ENCODE assay signal across 21 cellular contexts in the genomic region with DNA sequence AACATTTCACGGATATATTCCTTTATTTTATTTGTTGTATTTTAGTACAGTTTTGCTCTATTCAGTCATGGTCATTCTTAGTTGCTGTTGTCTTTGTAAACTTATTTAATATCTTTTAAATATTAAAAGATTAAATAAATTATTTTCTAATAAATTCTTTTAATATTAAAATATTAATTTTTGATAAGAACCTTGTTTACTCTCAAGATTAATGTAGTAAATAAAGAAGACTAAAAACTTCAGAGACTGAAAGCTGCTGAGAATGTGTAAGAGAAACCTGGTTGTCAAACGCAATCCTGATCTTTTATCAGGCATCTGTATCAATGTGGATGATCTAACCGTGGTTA. TPM values are rescaled to one million over a fixed set of nuclear protein-coding genes. Genes with fewer than 3 reads are reported as not detected.
DNase-seq lines count a peak whose midpoint lies in the region; ATAC-seq, FAIRE-seq and TF ChIP-seq lines count a peak whose summit lies in the region.
"Had no signal": no experiment of that assay in that cellular context is flagged by ENCODE, and none has a peak within 500 bp of the region (broad histone marks: within the 10 kb centered on the region; RNA-seq: fewer than 3 reads in every experiment).

No MANE protein-coding gene starts in this region.

- peak overlapping the region; percentile 72; the same call in 1 of the 2 replicates for H3K27ac ChIP-seq in IMR-90 (ENCODE audit: insufficient read depth, low read length)
- H3K27ac ChIP-seq in esophagus muscularis mucosa (replicated peaks in 1 of 4), result peak overlapping the region in 3 of 4 donors; percentile 74 to 89 (median 85)

- peaks cover 7% of the 10 kb centered on the region for H3K9me1 ChIP-seq in IMR-90 (ENCODE audit: insufficient read depth, low read length)

- H2BK120ac ChIP-seq in IMR-90 (ENCODE audit: low read depth, low read length), result peak overlapping the region; percentile 96

- no peak overlapping the region; the same call in 1 of the 2 replicates for H2AK5ac ChIP-seq in IMR-90 (ENCODE audit: low read depth, low read length)

- H3K4me3 ChIP-seq in IMR-90 (ENCODE audit: insufficient read depth, low read depth, low read length), result no peak overlapping the region
- no peak overlapping the region for H3K4me3 ChIP-seq in esophagus muscularis mucosa
- H3K4me3 ChIP-seq: BLaER1 treated with 17β-estradiol and CSF1 and Interleukin-3, amounts not matched to agents 10 nM and 100 nM; HAP-1 had no signal

- peaks cover 5% of the 10 kb centered on the region for H3K9me3 Mint-ChIP-seq in neural crest cell
- H3K9me3 Mint-ChIP-seq: CD4-positive, alpha-beta T cell; IgD-negative memory B cell had no signal

- intact Hi-C loops in IMR-90 (cut with micrococcal nuclease) (loop anchor here (1.0 to 5.0 kb wide), 6 partner anchors 34 to 431 kb away; a partner anchor contains a TSS), esophagus muscularis mucosa (cut with DNase I) (loop anchor here (2.0 kb wide), 2 partner anchors 111 to 403 kb away; no protein-coding TSS in a partner anchor)

- H3K4me1 ChIP-seq in IMR-90 (ENCODE audit: control insufficient read depth, insufficient read depth, low read length), result peaks cover 15% of the 10 kb centered on the region
- H3K4me1 ChIP-seq in esophagus muscularis mucosa, result peaks cover 5 to 40% (median 36%) of the 10 kb centered on the region in 4 donors

- H4K8ac ChIP-seq in IMR-90 (ENCODE audit: low read depth in 2 of 2, low read length in 2 of 2), result peak overlapping the region; percentile 87 to 97

- H3K36me3 ChIP-seq in IMR-90 (ENCODE audit: control insufficient read depth, insufficient read depth, low read length), result no peaks in the 10 kb centered on the region
- H3K36me3 ChIP-seq in esophagus muscularis mucosa, result no peaks in the 10 kb centered on the region
- H3K36me3 ChIP-seq: BLaER1 treated with 17β-estradiol and CSF1 and Interleukin-3, amounts not matched to agents 10 nM and 100 nM; HAP-1 had no signal

- H2BK15ac ChIP-seq in IMR-90 (ENCODE audit: low read depth, low read length), result peak overlapping the region; percentile 99; the same call in 1 of the 3 replicates

- peak overlapping the region; percentile 82 for H2BK5ac ChIP-seq in IMR-90 (ENCODE audit: low read depth, low read length, poor library complexity, severe bottlenecking)

- BruUV-seq in IMR-90 (replicated peaks; lab: Mats Ljungman, UMichigan), result no TSS peak

- no peaks in the 10 kb centered on the region for H3K27me3 ChIP-seq in IMR-90 (ENCODE audit: control insufficient read depth, insufficient read depth, low read length)
- no peaks in the 10 kb centered on the region for H3K27me3 ChIP-seq in esophagus muscularis mucosa
- H3K27me3 ChIP-seq: BLaER1 treated with 17β-estradiol and CSF1 and Interleukin-3, amounts not matched to agents 10 nM and 100 nM had no signal

- H3K23ac ChIP-seq in IMR-90 (ENCODE audit: low read depth, low read length), result no peak overlapping the region

- peaks cover 62% of the 10 kb centered on the region for H3K4me1 Mint-ChIP-seq in neural crest cell

- no peak for DNase-seq in IMR-90
- no peak for DNase-seq in esophagus muscularis mucosa (ENCODE audit: extremely low spot score)
- no peak for DNase-seq in neural crest cell (ENCODE audit: low read depth, low spot score)
- DNase-seq in DMS53 treated with DMSO at 0.1 percent for 48 hours (lab: John Stamatoyannopoulos, UW; ENCODE audit: unreplicated experiment), result no peak
- DNase-seq in NCI-H1417 (lab: John Stamatoyannopoulos, UW), result no peak
- DNase-seq in glomerular visceral epithelial cell (ENCODE audit: extremely low spot score), result no peak
- DNase-seq: CD4-positive, alpha-beta T cell; DMS53; GOT3; NCI-H1092; NCI-H1436 treated with DMSO at 0.1 percent for 48 hours; NCI-H187 treated with DMSO at 0.1 percent for 48 hours; NCI-H774; SIG-M5 had no signal

- H2BK20ac ChIP-seq in IMR-90 (ENCODE audit: low read depth, low read length), result peak overlapping the region; percentile 96

- TF ChIP-seq CTCF in IMR-90 (conservative IDR thresholded peaks at IDR 0.05; ENCODE audit: low read depth, low read length) (no peak), esophagus muscularis mucosa (IDR thresholded peaks at IDR 0.05) (no peak), neural crest cell (conservative IDR thresholded peaks at IDR 0.05) (no peak)

- H3K14ac ChIP-seq in IMR-90 (replicated peaks; ENCODE audit: low read depth, low read length), result peak overlapping the region; percentile 86; the same call in 1 of the 2 replicates

- no peak overlapping the region for H2AFZ ChIP-seq in IMR-90 (replicated peaks; ENCODE audit: low read length, poor library complexity)

- peaks cover 3 to 8% of the 10 kb centered on the region in 2 experiments; a peak in 2 of 4 replicates for H3K79me1 ChIP-seq in IMR-90 (ENCODE audit: low read depth in 1 of 2, low read length in 2 of 2)

- no peaks in the 10 kb centered on the region for H3K27me3 Mint-ChIP-seq in neural crest cell (ENCODE audit: low read depth)

- no peak for TF ChIP-seq EP300 in esophagus muscularis mucosa (IDR thresholded peaks at IDR 0.05)

- H4K5ac ChIP-seq in IMR-90 (ENCODE audit: low read depth, low read length), result peak overlapping the region; percentile 90

- CTCF ChIA-PET in IMR-90 (lab: Yijun Ruan, JAX), result interaction anchor here (1.0 to 1.3 kb wide), 2 partner anchors 141 to 403 kb away, joined by 5 read pairs; no protein-coding TSS in a partner anchor

- in situ Hi-C loops in IMR-90 (cut with MboI; ENCODE audit: low sequenced_read_pairs), result loop anchor here (5.0 kb wide), 2 partner anchors 109 to 399 kb away; no protein-coding TSS in a partner anchor

- peak overlapping the region; percentile 97 for H4K91ac ChIP-seq in IMR-90 (ENCODE audit: insufficient read depth, low read depth, low read length)

- POLR2A ChIA-PET in IMR-90 (lab: Charles Lee; ENCODE audit: unreplicated experiment), result no interaction called here

- no peak overlapping the region for H2AK9ac ChIP-seq in IMR-90 (replicated peaks; ENCODE audit: low read depth, low read length, poor library complexity)

- H3K9me3 ChIP-seq in IMR-90 (ENCODE audit: control insufficient read depth, insufficient read depth, low read length), result no peaks in the 10 kb centered on the region
- no peaks in the 10 kb centered on the region for H3K9me3 ChIP-seq in esophagus muscularis mucosa
- H3K9me3 ChIP-seq: HAP-1 had no signal

- no peaks in the 10 kb centered on the region for H3K36me3 Mint-ChIP-seq in neural crest cell (ENCODE audit: low read depth)

- no CpG with 5 or more reads among the region's 3 CpGs for WGBS in IMR-90 (ENCODE audit: extremely low coverage in 2 of 2, insufficient read length in 1 of 2), 2 experiments
- WGBS in esophagus muscularis mucosa, result 96% methylated on average over 3 of the region's 3 CpGs

- no peak for TF ChIP-seq POLR2A in IMR-90 (IDR thresholded peaks at IDR 0.05; ENCODE audit: low read depth, low read length)
- no peak for TF ChIP-seq POLR2A in esophagus muscularis mucosa (IDR thresholded peaks at IDR 0.05; ENCODE audit: low read depth)

- peak overlapping the region; percentile 68; the same call in 1 of the 2 replicates for H3K56ac ChIP-seq in IMR-90 (ENCODE audit: extremely low read depth, insufficient read depth, low read length)

- peak overlapping the region; percentile 82; the same call in 1 of the 2 replicates for H3K4ac ChIP-seq in IMR-90 (ENCODE audit: low read depth, low read length)

- H3K27ac Mint-ChIP-seq in neural crest cell (ENCODE audit: unreplicated experiment), result no peak overlapping the region
- H3K27ac Mint-ChIP-seq: CD4-positive, alpha-beta T cell; IgD-negative memory B cell had no signal

- peak overlapping the region; percentile 88; the same call in 1 of the 2 replicates for H3K18ac ChIP-seq in IMR-90 (ENCODE audit: low read depth, low read length)

- no peak for ATAC-seq in IMR-90 (ENCODE audit: low read depth)
- ATAC-seq in GM21786 (IDR thresholded peaks at IDR 0.05; ENCODE audit: unreplicated experiment), result no peak

- peak overlapping the region; percentile 7 for H3K4me3 Mint-ChIP-seq in neural crest cell
- H3K4me3 Mint-ChIP-seq: CD4-positive, alpha-beta T cell had no signal

- peak; percentile 96 for FAIRE-seq in A204.1 (lab: Jason Lieb, UNC)
- FAIRE-seq: G401.6, RCC 7860 had no signal

- H4K20me1 ChIP-seq in IMR-90 (ENCODE audit: insufficient read depth, low read length), result no peaks in the 10 kb centered on the region
- H4K20me1 ChIP-seq: BLaER1 treated with 17β-estradiol and CSF1 and Interleukin-3, amounts not matched to agents 10 nM and 100 nM had no signal

- dilution Hi-C loops in IMR-90 (cut with HindIII; ENCODE audit: low sequenced_read_pairs, unreplicated experiment), result no loop called here

- H3K4me2 ChIP-seq in IMR-90 (ENCODE audit: low read depth, low read length), result no peak overlapping the region

- no peak for TF ChIP-seq RAD21 in IMR-90 (IDR thresholded peaks at IDR 0.05; ENCODE audit: low read length)

- H3K9ac ChIP-seq in IMR-90 (ENCODE audit: low read depth, low read length), result no peak overlapping the region
- H3K9ac ChIP-seq: BLaER1 treated with 17β-estradiol and CSF1 and Interleukin-3, amounts not matched to agents 10 nM and 100 nM had no signal

TF ChIP-seq in IMR-90, 13 proteins besides CTCF, POLR2A, EP300 and RAD21 (continues in another document):
- TF ChIP-seq RFX5 (IDR thresholded peaks at IDR 0.05; ENCODE audit: low read depth, low read length) (no peak), CEBPB (IDR thresholded peaks at IDR 0.05; ENCODE audit: low read depth, low read length) (no peak), MAZ (IDR thresholded peaks at IDR 0.05; ENCODE audit: borderline replicate concordance, low read depth, low read length) (no peak), RCOR1 (IDR thresholded peaks at IDR 0.05; ENCODE audit: insufficient replicate concordance, low read length) (no peak), FOS (IDR thresholded peaks at IDR 0.05; ENCODE audit: low read depth, low read length) (no peak), BHLHE40 (IDR thresholded peaks at IDR 0.05; ENCODE audit: low read depth, low read length) (no peak), SMC3 (IDR thresholded peaks at IDR 0.05; ENCODE audit: low read depth, low read length) (no peak), NFE2L2 (IDR thresholded peaks at IDR 0.05; ENCODE audit: low read depth, low read length) (no peak)
- TF ChIP-seq, protein P1, sequence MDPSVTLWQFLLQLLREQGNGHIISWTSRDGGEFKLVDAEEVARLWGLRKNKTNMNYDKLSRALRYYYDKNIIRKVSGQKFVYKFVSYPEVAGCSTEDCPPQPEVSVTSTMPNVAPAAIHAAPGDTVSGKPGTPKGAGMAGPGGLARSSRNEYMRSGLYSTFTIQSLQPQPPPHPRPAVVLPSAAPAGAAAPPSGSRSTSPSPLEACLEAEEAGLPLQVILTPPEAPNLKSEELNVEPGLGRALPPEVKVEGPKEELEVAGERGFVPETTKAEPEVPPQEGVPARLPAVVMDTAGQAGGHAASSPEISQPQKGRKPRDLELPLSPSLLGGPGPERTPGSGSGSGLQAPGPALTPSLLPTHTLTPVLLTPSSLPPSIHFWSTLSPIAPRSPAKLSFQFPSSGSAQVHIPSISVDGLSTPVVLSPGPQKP (IDR thresholded peaks at IDR 0.05; ENCODE audit: borderline replicate concordance, low read depth, low read length), result no peak

RNA-seq across cellular contexts. Expression of a gene that starts 34.4 kb away (rescaled TPM):
- total RNA-seq in IMR-90 (2012; rRNA removed) (121 and 174 TPM in 2 replicates), esophagus muscularis mucosa (10 to 100 TPM; 45.1 to 70.1 (median 65.3) TPM), neural crest cell (75.4 and 80.5 TPM in 2 replicates)
- 12.1 and 14.7 TPM in 2 replicates for polyA plus RNA-seq in IMR-90 (2012; rRNA removed)
- 5.2 and 9.7 TPM in 2 replicates for polyA plus RNA-seq in IMR-90 (2012; cell fraction: cytosol; rRNA removed)
- 12.1 and 25.9 TPM in 2 replicates for polyA plus RNA-seq in IMR-90 (2012; cell fraction: nucleus; rRNA removed; ENCODE audit: low replicate concordance)
